In genomic region chr11:111937461-111937769, GRCh38 we compare ENCODE assay signal across 8 cellular contexts. TPM values are rescaled to one million over a fixed set of nuclear protein-coding genes. Genes with fewer than 3 reads are reported as not detected.
DNase-seq lines count a peak whose midpoint lies in the region; ATAC-seq and TF ChIP-seq lines count a peak whose summit lies in the region.

No MANE protein-coding gene starts in this region.

- no peaks in the 10 kb centered on the region for H3K27me3 Mint-ChIP-seq in nephron (ENCODE audit: low read depth)

- H3K36me3 Mint-ChIP-seq in nephron (ENCODE audit: low read depth), result no peaks in the 10 kb centered on the region

- H3K9me3 Mint-ChIP-seq in nephron, result no peaks in the 10 kb centered on the region

- peaks cover 28% of the 10 kb centered on the region for H3K4me1 ChIP-seq in BE2C
- H3K4me1 ChIP-seq in effector memory CD4-positive, alpha-beta T cell (ENCODE audit: control insufficient read depth, insufficient read depth, low read length, poor library complexity, severe bottlenecking), result peaks cover 24% of the 10 kb centered on the region

- ATAC-seq in HG03378 (IDR thresholded peaks at IDR 0.05; ENCODE audit: unreplicated experiment) (no peak), GM19395 (IDR thresholded peaks at IDR 0.05; ENCODE audit: unreplicated experiment) (no peak)

- peak overlapping the region; percentile 79 for H3K4me3 ChIP-seq in BE2C (ENCODE audit: low read depth, low read length)
- H3K4me3 ChIP-seq in NB4 (ENCODE audit: low read depth, low read length), result peak overlapping the region; percentile 62
- peak overlapping the region; percentile 72 for H3K4me3 ChIP-seq in effector memory CD4-positive, alpha-beta T cell (ENCODE audit: insufficient read depth, low read depth, low read length, poor library complexity, severe bottlenecking)

- peaks cover 52% of the 10 kb centered on the region for H3K4me1 Mint-ChIP-seq in nephron

- peak overlapping the region; percentile 87 to 93 (median 87) for H3K27ac Mint-ChIP-seq in nephron

- TF ChIP-seq CTCF in BE2C (IDR thresholded peaks at IDR 0.05; ENCODE audit: low read depth, low read length) (no peak), NB4 (IDR thresholded peaks at IDR 0.05; ENCODE audit: low read depth, low read length) (no peak), nephron (IDR thresholded peaks at IDR 0.05; ENCODE audit: unreplicated experiment in 3 of 3) (no peak)

- TF ChIP-seq POLR2A in NB4 (IDR thresholded peaks at IDR 0.05; ENCODE audit: extremely low read depth, insufficient read length), result no peak

- no peak for DNase-seq in BE2C
- no peak for DNase-seq in NB4 (ENCODE audit: low read depth)
- DNase-seq in effector memory CD4-positive, alpha-beta T cell, result no peak
- no peak for DNase-seq in dedifferentiated amniotic fluid mesenchymal stem cell (ENCODE audit: extremely low spot score)
- no peak for DNase-seq in iPS-NIHi11 (ENCODE audit: low spot score)

- peak overlapping the region; percentile 27 for H3K27ac ChIP-seq in effector memory CD4-positive, alpha-beta T cell (ENCODE audit: insufficient read depth, low read length, poor library complexity, severe bottlenecking)

- H3K4me3 Mint-ChIP-seq in nephron, result peak overlapping the region; percentile 80 to 91 (median 82)

- H3K27me3 ChIP-seq in BE2C, result no peaks in the 10 kb centered on the region
- no peaks in the 10 kb centered on the region for H3K27me3 ChIP-seq in effector memory CD4-positive, alpha-beta T cell (replicated peaks; ENCODE audit: control insufficient read depth, insufficient read depth, low read length, poor library complexity, severe bottlenecking)

- H3K36me3 ChIP-seq in BE2C, result no peaks in the 10 kb centered on the region
- H3K36me3 ChIP-seq in effector memory CD4-positive, alpha-beta T cell (ENCODE audit: control insufficient read depth, insufficient read depth, low read length), result no peaks in the 10 kb centered on the region

- H3K9me3 ChIP-seq in BE2C, result no peaks in the 10 kb centered on the region
- H3K9me3 ChIP-seq in effector memory CD4-positive, alpha-beta T cell (ENCODE audit: control insufficient read depth, low read length), result no peaks in the 10 kb centered on the region

RNA-seq across cellular contexts. Expression of gene DIXDC1, which starts 0.3 kb away (rescaled TPM):
- polyA plus RNA-seq in BE2C (2012; ENCODE audit: insufficient read depth, insufficient read length, low read depth), result 10.6 TPM

RNA-seq across cellular contexts. Expression of gene C11orf52, which starts 18.7 kb away (rescaled TPM):
- not detected for polyA plus RNA-seq in BE2C (2012; ENCODE audit: insufficient read depth, insufficient read length, low read depth)

RNA-seq across cellular contexts. Expression of gene HSPB2, which starts 24.9 kb away (rescaled TPM):
- not detected for polyA plus RNA-seq in BE2C (2012; ENCODE audit: insufficient read depth, insufficient read length, low read depth)

RNA-seq across cellular contexts. Expression of gene CRYAB, which starts 25.8 kb away (rescaled TPM):
- not detected for polyA plus RNA-seq in BE2C (2012; ENCODE audit: insufficient read depth, insufficient read length, low read depth)

RNA-seq across cellular contexts. Expression of gene CFAP68, which starts 58.1 kb away (rescaled TPM):
- 24.8 TPM for polyA plus RNA-seq in BE2C (2012; ENCODE audit: insufficient read depth, insufficient read length, low read depth)
